2 cellular contexts compared by ENCODE assay signal in the genomic region with DNA sequence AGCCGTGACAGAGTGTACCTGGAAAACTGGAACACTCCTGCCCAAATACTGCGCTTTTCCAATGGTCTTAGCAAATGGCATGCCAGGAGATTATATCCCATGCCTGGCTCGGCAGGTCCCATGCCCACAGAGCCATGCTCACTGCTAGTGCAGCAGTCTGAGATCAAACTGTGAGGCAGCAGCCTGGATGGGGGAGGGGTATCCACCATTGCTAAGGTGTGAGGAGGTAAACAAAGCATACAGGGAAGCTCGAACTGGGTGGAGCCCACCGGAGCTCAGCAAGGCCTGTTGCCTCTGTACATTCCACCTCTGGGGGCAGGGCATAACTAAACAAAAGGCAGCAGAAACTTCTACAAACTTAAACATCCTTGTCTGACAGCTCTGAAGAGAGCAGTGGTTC.
TF ChIP-seq lines count a peak whose summit lies in the region.

No MANE protein-coding gene starts in this region.

TF ChIP-seq in GM23338, 12 proteins besides CTCF, POLR2A, EP300 and RAD21 (continued from another document):
- TF ChIP-seq STAT1 (IDR thresholded peaks at IDR 0.05; ENCODE audit: unreplicated experiment) = no peak
- TF ChIP-seq EZH2phosphoT487 (IDR thresholded peaks at IDR 0.05; ENCODE audit: unreplicated experiment) = no peak
- TF ChIP-seq, protein P1, sequence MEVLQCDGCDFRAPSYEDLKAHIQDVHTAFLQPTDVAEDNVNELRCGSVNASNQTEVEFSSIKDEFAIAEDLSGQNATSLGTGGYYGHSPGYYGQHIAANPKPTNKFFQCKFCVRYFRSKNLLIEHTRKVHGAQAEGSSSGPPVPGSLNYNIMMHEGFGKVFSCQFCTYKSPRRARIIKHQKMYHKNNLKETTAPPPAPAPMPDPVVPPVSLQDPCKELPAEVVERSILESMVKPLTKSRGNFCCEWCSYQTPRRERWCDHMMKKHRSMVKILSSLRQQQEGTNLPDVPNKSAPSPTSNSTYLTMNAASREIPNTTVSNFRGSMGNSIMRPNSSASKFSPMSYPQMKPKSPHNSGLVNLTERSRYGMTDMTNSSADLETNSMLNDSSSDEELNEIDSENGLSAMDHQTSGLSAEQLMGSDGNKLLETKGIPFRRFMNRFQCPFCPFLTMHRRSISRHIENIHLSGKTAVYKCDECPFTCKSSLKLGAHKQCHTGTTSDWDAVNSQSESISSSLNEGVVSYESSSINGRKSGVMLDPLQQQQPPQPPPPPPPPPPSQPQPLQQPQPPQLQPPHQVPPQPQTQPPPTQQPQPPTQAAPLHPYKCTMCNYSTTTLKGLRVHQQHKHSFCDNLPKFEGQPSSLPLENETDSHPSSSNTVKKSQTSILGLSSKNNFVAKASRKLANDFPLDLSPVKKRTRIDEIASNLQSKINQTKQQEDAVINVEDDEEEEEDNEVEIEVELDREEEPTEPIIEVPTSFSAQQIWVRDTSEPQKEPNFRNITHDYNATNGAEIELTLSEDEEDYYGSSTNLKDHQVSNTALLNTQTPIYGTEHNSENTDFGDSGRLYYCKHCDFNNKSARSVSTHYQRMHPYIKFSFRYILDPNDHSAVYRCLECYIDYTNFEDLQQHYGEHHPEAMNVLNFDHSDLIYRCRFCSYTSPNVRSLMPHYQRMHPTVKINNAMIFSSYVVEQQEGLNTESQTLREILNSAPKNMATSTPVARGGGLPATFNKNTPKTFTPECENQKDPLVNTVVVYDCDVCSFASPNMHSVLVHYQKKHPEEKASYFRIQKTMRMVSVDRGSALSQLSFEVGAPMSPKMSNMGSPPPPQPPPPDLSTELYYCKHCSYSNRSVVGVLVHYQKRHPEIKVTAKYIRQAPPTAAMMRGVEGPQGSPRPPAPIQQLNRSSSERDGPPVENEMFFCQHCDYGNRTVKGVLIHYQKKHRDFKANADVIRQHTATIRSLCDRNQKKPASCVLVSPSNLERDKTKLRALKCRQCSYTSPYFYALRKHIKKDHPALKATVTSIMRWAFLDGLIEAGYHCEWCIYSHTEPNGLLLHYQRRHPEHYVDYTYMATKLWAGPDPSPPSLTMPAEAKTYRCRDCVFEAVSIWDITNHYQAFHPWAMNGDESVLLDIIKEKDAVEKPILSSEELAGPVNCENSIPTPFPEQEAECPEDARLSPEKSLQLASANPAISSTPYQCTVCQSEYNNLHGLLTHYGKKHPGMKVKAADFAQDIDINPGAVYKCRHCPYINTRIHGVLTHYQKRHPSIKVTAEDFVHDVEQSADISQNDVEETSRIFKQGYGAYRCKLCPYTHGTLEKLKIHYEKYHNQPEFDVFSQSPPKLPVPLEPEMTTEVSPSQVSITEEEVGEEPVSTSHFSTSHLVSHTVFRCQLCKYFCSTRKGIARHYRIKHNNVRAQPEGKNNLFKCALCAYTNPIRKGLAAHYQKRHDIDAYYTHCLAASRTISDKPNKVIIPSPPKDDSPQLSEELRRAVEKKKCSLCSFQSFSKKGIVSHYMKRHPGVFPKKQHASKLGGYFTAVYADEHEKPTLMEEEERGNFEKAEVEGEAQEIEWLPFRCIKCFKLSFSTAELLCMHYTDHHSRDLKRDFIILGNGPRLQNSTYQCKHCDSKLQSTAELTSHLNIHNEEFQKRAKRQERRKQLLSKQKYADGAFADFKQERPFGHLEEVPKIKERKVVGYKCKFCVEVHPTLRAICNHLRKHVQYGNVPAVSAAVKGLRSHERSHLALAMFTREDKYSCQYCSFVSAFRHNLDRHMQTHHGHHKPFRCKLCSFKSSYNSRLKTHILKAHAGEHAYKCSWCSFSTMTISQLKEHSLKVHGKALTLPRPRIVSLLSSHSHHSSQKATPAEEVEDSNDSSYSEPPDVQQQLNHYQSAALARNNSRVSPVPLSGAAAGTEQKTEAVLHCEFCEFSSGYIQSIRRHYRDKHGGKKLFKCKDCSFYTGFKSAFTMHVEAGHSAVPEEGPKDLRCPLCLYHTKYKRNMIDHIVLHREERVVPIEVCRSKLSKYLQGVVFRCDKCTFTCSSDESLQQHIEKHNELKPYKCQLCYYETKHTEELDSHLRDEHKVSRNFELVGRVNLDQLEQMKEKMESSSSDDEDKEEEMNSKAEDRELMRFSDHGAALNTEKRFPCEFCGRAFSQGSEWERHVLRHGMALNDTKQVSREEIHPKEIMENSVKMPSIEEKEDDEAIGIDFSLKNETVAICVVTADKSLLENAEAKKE (CRISPR knock-in tag; IDR thresholded peaks at IDR 0.05) = no peak
- TF ChIP-seq, protein P2, sequence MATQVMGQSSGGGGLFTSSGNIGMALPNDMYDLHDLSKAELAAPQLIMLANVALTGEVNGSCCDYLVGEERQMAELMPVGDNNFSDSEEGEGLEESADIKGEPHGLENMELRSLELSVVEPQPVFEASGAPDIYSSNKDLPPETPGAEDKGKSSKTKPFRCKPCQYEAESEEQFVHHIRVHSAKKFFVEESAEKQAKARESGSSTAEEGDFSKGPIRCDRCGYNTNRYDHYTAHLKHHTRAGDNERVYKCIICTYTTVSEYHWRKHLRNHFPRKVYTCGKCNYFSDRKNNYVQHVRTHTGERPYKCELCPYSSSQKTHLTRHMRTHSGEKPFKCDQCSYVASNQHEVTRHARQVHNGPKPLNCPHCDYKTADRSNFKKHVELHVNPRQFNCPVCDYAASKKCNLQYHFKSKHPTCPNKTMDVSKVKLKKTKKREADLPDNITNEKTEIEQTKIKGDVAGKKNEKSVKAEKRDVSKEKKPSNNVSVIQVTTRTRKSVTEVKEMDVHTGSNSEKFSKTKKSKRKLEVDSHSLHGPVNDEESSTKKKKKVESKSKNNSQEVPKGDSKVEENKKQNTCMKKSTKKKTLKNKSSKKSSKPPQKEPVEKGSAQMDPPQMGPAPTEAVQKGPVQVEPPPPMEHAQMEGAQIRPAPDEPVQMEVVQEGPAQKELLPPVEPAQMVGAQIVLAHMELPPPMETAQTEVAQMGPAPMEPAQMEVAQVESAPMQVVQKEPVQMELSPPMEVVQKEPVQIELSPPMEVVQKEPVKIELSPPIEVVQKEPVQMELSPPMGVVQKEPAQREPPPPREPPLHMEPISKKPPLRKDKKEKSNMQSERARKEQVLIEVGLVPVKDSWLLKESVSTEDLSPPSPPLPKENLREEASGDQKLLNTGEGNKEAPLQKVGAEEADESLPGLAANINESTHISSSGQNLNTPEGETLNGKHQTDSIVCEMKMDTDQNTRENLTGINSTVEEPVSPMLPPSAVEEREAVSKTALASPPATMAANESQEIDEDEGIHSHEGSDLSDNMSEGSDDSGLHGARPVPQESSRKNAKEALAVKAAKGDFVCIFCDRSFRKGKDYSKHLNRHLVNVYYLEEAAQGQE (IDR thresholded peaks at IDR 0.05; ENCODE audit: unreplicated experiment) = no peak
- no peak for TF ChIP-seq EZH2 (IDR thresholded peaks at IDR 0.05; ENCODE audit: low read depth, unreplicated experiment)

TF ChIP-seq in WTC11, 78 proteins besides CTCF, POLR2A, EP300 and RAD21 (continued from another document):
- TF ChIP-seq, protein P3, sequence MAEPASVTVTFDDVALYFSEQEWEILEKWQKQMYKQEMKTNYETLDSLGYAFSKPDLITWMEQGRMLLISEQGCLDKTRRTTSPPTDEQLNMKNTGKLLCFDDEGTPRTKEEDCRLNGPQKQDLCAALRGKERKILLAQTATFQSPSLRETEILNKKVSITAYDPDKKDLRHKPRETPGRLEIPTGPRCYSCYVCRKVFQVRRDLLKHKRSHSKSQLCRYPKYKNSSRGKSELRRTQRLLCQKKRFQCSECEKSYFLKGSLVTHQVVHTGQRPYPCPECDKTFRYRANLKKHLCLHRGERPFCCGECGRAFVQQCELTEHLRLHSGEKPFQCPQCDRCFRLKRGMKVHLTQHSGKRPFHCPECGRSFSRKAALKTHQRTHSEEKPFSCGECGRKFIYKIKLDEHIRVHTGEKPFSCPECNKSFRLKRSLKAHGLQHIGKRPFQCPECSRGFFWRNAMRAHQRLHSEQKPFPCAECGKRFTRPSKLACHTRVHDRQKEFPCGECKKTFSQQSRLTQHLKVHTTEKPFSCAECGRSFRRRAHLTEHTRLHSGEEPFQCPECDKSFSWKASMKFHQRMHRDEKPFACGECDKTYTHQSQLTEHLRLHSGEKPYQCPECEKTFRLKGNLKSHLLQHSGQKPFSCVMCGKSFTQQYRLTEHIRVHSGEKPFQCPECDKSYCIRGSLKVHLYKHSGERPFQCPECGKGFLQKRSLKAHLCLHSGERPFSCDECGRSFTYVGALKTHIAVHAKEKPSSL (CRISPR knock-in tag; conservative IDR thresholded peaks at IDR 0.05) = no peak
- TF ChIP-seq CREB1 (CRISPR knock-in tag; IDR thresholded peaks at IDR 0.05) = no peak
- TF ChIP-seq MAX (CRISPR knock-in tag; IDR thresholded peaks at IDR 0.05) = no peak
- TF ChIP-seq CDX4 (CRISPR knock-in tag; IDR thresholded peaks at IDR 0.05; ENCODE audit: borderline replicate concordance) = no peak
- no peak for TF ChIP-seq PRDM15 (CRISPR knock-in tag; IDR thresholded peaks at IDR 0.05)
- TF ChIP-seq, protein P4, sequence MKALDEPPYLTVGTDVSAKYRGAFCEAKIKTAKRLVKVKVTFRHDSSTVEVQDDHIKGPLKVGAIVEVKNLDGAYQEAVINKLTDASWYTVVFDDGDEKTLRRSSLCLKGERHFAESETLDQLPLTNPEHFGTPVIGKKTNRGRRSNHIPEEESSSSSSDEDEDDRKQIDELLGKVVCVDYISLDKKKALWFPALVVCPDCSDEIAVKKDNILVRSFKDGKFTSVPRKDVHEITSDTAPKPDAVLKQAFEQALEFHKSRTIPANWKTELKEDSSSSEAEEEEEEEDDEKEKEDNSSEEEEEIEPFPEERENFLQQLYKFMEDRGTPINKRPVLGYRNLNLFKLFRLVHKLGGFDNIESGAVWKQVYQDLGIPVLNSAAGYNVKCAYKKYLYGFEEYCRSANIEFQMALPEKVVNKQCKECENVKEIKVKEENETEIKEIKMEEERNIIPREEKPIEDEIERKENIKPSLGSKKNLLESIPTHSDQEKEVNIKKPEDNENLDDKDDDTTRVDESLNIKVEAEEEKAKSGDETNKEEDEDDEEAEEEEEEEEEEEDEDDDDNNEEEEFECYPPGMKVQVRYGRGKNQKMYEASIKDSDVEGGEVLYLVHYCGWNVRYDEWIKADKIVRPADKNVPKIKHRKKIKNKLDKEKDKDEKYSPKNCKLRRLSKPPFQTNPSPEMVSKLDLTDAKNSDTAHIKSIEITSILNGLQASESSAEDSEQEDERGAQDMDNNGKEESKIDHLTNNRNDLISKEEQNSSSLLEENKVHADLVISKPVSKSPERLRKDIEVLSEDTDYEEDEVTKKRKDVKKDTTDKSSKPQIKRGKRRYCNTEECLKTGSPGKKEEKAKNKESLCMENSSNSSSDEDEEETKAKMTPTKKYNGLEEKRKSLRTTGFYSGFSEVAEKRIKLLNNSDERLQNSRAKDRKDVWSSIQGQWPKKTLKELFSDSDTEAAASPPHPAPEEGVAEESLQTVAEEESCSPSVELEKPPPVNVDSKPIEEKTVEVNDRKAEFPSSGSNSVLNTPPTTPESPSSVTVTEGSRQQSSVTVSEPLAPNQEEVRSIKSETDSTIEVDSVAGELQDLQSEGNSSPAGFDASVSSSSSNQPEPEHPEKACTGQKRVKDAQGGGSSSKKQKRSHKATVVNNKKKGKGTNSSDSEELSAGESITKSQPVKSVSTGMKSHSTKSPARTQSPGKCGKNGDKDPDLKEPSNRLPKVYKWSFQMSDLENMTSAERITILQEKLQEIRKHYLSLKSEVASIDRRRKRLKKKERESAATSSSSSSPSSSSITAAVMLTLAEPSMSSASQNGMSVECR (CRISPR knock-in tag; IDR thresholded peaks at IDR 0.05; ENCODE audit: borderline replicate concordance) = no peak
TF ChIP-seq in WTC11: peak in this region for 0.
